In the genomic region with DNA sequence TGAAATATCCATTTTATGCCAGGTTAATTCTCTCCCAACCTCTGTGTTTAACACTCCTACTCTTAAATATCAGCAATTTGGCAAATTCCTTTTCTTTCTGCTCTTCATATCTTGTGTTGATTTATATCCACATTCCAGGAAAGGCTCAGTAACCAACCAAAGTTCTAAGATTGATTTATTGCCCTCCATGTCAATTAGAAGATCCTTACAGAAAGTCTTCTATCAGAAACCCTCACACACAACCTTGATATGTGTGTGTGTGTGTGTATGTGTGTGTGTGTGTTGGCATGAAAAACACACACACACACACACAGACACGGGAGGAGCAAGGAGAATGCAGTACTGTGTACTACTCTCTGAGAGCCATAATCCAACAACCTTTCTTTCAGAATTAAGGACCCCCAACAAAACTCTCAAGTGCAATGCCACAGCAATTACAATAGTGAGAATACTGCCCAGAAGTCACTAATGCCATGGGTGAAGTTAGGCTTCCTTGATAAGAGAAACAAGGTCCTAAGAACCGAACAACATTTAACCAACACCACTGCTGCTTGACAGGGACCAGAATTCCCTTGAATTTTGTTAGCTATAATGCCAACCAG, we compare ENCODE assay signal across 1 cellular context.
TF ChIP-seq lines count a peak whose summit lies in the region.

No MANE protein-coding gene starts in this region.

TF ChIP-seq in H1, 55 proteins besides CTCF, POLR2A, EP300 and RAD21:
- TF ChIP-seq YY1 (IDR thresholded peaks at IDR 0.05; ENCODE audit: low read depth, low read length) (no peak), SUZ12 (IDR thresholded peaks at IDR 0.05; ENCODE audit: low read length) (no peak), CTBP2 (IDR thresholded peaks at IDR 0.05; ENCODE audit: borderline replicate concordance, insufficient read depth, insufficient read length, low read length) (no peak), CBX8 (IDR thresholded peaks at IDR 0.05; ENCODE audit: borderline replicate concordance, low read depth, low read length) (no peak), SAP30 (IDR thresholded peaks at IDR 0.05; ENCODE audit: insufficient read depth, insufficient replicate concordance, low read length) (no peak), EZH2 (IDR thresholded peaks at IDR 0.05; ENCODE audit: low read depth, low read length, severe bottlenecking) (no peak), KDM5A (IDR thresholded peaks at IDR 0.05; ENCODE audit: low read length) (no peak), TEAD4 (IDR thresholded peaks at IDR 0.05; ENCODE audit: low read depth, low read length) (no peak), JUND (IDR thresholded peaks at IDR 0.05; ENCODE audit: low read length) (no peak), RFX5 (IDR thresholded peaks at IDR 0.05; ENCODE audit: borderline replicate concordance, low read depth, low read length) (no peak), TAF7 (optimal IDR thresholded peaks at IDR 0.05; ENCODE audit: borderline replicate concordance, low read depth, low read length) (no peak), BRCA1 (IDR thresholded peaks at IDR 0.05; ENCODE audit: low read depth, low read length) (no peak), USF2 (IDR thresholded peaks at IDR 0.05; ENCODE audit: low read length) (no peak), NRF1 (IDR thresholded peaks at IDR 0.05; ENCODE audit: low read depth, low read length) (no peak), TCF12 (IDR thresholded peaks at IDR 0.05; ENCODE audit: low read depth, low read length) (no peak), BACH1 (IDR thresholded peaks at IDR 0.05; ENCODE audit: low read length) (no peak), KDM4A (IDR thresholded peaks at IDR 0.05; ENCODE audit: low read depth, low read length, severe bottlenecking) (no peak)
- TF ChIP-seq, protein P1, sequence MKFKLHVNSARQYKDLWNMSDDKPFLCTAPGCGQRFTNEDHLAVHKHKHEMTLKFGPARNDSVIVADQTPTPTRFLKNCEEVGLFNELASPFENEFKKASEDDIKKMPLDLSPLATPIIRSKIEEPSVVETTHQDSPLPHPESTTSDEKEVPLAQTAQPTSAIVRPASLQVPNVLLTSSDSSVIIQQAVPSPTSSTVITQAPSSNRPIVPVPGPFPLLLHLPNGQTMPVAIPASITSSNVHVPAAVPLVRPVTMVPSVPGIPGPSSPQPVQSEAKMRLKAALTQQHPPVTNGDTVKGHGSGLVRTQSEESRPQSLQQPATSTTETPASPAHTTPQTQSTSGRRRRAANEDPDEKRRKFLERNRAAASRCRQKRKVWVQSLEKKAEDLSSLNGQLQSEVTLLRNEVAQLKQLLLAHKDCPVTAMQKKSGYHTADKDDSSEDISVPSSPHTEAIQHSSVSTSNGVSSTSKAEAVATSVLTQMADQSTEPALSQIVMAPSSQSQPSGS (IDR thresholded peaks at IDR 0.05; ENCODE audit: low read length) = no peak
